1 cellular context compared by ENCODE assay signal in genomic region chr6:26321005-26321404, GRCh38.
TF ChIP-seq lines count a peak whose summit lies in the region.

No MANE protein-coding gene starts in this region.

TF ChIP-seq in HCT116, 20 proteins besides CTCF, POLR2A, EP300 and RAD21 (continued from another document):
- TF ChIP-seq ZBTB33 (IDR thresholded peaks at IDR 0.05; ENCODE audit: extremely low read depth, insufficient replicate concordance, low read length), result no peak
